ENCODE assay signal across 20 cellular contexts in the genomic region with DNA sequence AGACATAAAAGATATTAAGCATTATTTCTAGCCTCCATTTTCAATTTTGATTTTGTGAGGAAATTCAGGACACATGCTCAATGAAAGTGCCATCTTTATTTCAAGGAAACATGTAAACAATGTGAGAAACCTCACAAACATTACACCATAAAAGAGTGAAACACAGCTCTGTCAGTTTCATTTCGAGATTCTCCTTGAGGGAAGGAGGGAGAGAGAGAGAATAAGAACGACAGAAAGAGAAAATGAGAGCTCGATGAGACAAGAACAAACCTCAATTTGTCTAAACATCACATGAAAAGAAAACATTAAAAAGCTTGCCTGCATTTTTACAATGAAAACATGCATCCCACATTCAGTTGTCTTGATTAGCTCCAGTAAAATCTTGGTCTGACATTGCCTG.
DNase-seq lines count a peak whose midpoint lies in the region; ATAC-seq, FAIRE-seq and TF ChIP-seq lines count a peak whose summit lies in the region.
"Had no signal": no experiment of that assay in that cellular context is flagged by ENCODE, and none has a peak within 500 bp of the region (broad histone marks: within the 10 kb centered on the region; RNA-seq: fewer than 3 reads in every experiment).

No MANE protein-coding gene starts in this region.

- no peaks in the 10 kb centered on the region for H4K20me1 ChIP-seq in Loucy (ENCODE audit: insufficient read depth, low read length, poor library complexity, severe bottlenecking)

- H2AFZ ChIP-seq in Loucy (ENCODE audit: low read length) = peak overlapping the region; percentile 35; the same call in 1 of the 2 replicates

- H3K4me2 ChIP-seq in A549 (no peak overlapping the region), Loucy (ENCODE audit: low read depth, low read length, poor library complexity, severe bottlenecking) (no peak overlapping the region)

- no peak for TF ChIP-seq POLR2A in A549 (IDR thresholded peaks at IDR 0.05; ENCODE audit: low read length)

- no peak overlapping the region for H3K27ac ChIP-seq in A549
- H3K27ac ChIP-seq: skin epidermis had no signal

- no peak for TF ChIP-seq RAD21 in A549 (conservative IDR thresholded peaks at IDR 0.05 in 1 of 2, IDR thresholded peaks at IDR 0.05 in 1 of 2)

- POLR2A ChIA-PET in A549 (lab: Yijun Ruan, JAX) = no interaction called here

- DNase-seq in A549 (ENCODE audit: low read depth in 1 of 2, low spot score in 1 of 2) = no peak
- DNase-seq in fibroblast of peridontal ligament (ENCODE audit: extremely low read depth) = peak; percentile 14
- no peak for DNase-seq in H7
- no peak for DNase-seq in NCI-H2171 (lab: John Stamatoyannopoulos, UW)
- DNase-seq in activated effector memory CD4-positive, alpha-beta T cell treated with Interleukin-2 at 50 U/mL for 16 hours = no peak
- DNase-seq: ACHN; activated naive CD8-positive, alpha-beta T cell treated with anti-CD3 and anti-CD28 coated beads for 36 hours; NCI-H1092; NCI-H2029 treated with DMSO at 0.1 percent for 48 hours; NK-92 treated with Interleukin-12 subunit alpha and Interleukin-12 subunit beta, amount 100 ng/mL, for 24 hours; stimulated activated CD4-positive, alpha-beta T cell treated with anti-CD3 and anti-CD28 coated beads, Interleukin-2, amount 100 ng/mL, for 48 hours; T1000 had no signal

- H3F3A ChIP-seq in Loucy (ENCODE audit: low read depth) = no peaks in the 10 kb centered on the region

- CTCF ChIA-PET in A549 (lab: Yijun Ruan, JAX) = no interaction called here

- TF ChIP-seq CTCF in A549 (IDR thresholded peaks at IDR 0.05) (no peak), Loucy (conservative IDR thresholded peaks at IDR 0.05; ENCODE audit: low read length) (no peak)

- H3K79me2 ChIP-seq in Loucy (ENCODE audit: insufficient read depth, low read length) = no peaks in the 10 kb centered on the region

- ATAC-seq in A549 = no peak
- peak; percentile 24 for ATAC-seq in GM19351 (IDR thresholded peaks at IDR 0.05; ENCODE audit: unreplicated experiment)
- no peak for ATAC-seq in GM21825 (IDR thresholded peaks at IDR 0.05; ENCODE audit: unreplicated experiment)

- H3K27me3 ChIP-seq in Loucy (ENCODE audit: insufficient read depth, low read length, poor library complexity, severe bottlenecking) (no peaks in the 10 kb centered on the region), H7 (ENCODE audit: control insufficient read depth, insufficient read depth, low read length) (no peaks in the 10 kb centered on the region)

- H3K9me2 ChIP-seq in Loucy (replicated peaks; ENCODE audit: low read depth, low read length) = no peaks in the 10 kb centered on the region

- no peak overlapping the region for H3K4me3 ChIP-seq in A549
- no peak overlapping the region for H3K4me3 ChIP-seq in Loucy (ENCODE audit: low read length, poor library complexity, severe bottlenecking)
- no peak overlapping the region for H3K4me3 ChIP-seq in H7 (ENCODE audit: insufficient read depth, low read depth, low read length)
- H3K4me3 ChIP-seq: lung, skin epidermis had no signal

- no peak overlapping the region for H3K9ac ChIP-seq in Loucy (ENCODE audit: low read depth, low read length, poor library complexity, severe bottlenecking)

- 4% methylated on average over 3 of the region's 3 CpGs for WGBS in A549 (ENCODE audit: missing lambda C conversion rate)

- H3K9me3 ChIP-seq in A549 (no peaks in the 10 kb centered on the region), Loucy (ENCODE audit: insufficient read depth, low read depth, low read length) (no peaks in the 10 kb centered on the region)

- peak; percentile 13 for FAIRE-seq in A549 (lab: Jason Lieb, UNC)
- FAIRE-seq: colon, G401.6, urothelium cell line had no signal

- H3K4me1 ChIP-seq in A549 = no peaks in the 10 kb centered on the region
- H3K4me1 ChIP-seq in Loucy (ENCODE audit: insufficient read depth, low read length, poor library complexity, severe bottlenecking) = peaks cover 5% of the 10 kb centered on the region

- TF ChIP-seq EP300 in A549 (IDR thresholded peaks at IDR 0.05) = no peak

- H3K36me3 ChIP-seq in Loucy (ENCODE audit: insufficient read depth, low read length) = no peaks in the 10 kb centered on the region
- H3K36me3 ChIP-seq in H7 (replicated peaks; ENCODE audit: control insufficient read depth, insufficient read depth, low read length) = no peaks in the 10 kb centered on the region

TF ChIP-seq in A549, 52 proteins besides CTCF, POLR2A, EP300 and RAD21:
- no peak for TF ChIP-seq RNF2 (IDR thresholded peaks at IDR 0.05; ENCODE audit: borderline replicate concordance, low read depth)
- no peak for TF ChIP-seq ELK1 (IDR thresholded peaks at IDR 0.05; ENCODE audit: low read depth, low read length)
- no peak for TF ChIP-seq BHLHE40 (IDR thresholded peaks at IDR 0.05; ENCODE audit: low read depth, low read length)
